Comparison of ENCODE assay signal across 8 cellular contexts in genomic region chr17:37359682-37360188, GRCh38. TPM values are rescaled to one million over a fixed set of nuclear protein-coding genes. Genes with fewer than 3 reads are reported as not detected.
A peak's percentile ranks its signal among the peaks of the same experiment; 100 is the strongest.
DNase-seq lines count a peak whose midpoint lies in the region; ATAC-seq lines count a peak whose summit lies in the region.

No MANE protein-coding gene starts in this region.

- no peak for ATAC-seq in HG02642 (IDR thresholded peaks at IDR 0.05; ENCODE audit: poor library complexity, unreplicated experiment)
- ATAC-seq in GM21529 (IDR thresholded peaks at IDR 0.05; ENCODE audit: unreplicated experiment) = no peak
- ATAC-seq in GM19023 (IDR thresholded peaks at IDR 0.05; ENCODE audit: unreplicated experiment) = no peak

- no peaks in the 10 kb centered on the region for H3K9me3 ChIP-seq in mononuclear cell (ENCODE audit: low read depth, low read length)

- H3K27ac ChIP-seq in caudate nucleus (ENCODE audit: low read depth, low read length) = peak overlapping the region; percentile 87

- peaks cover 20% of the 10 kb centered on the region for H3K4me1 ChIP-seq in mononuclear cell (ENCODE audit: insufficient read depth, low read length)

- peak; percentile 27 for DNase-seq in AG08395 (ENCODE audit: low spot score)
- no peak for DNase-seq in Jurkat, Clone E6-1 (ENCODE audit: low read depth, low spot score)
- peak in 11 of 61 donors; percentile 18 to 63 (median 37) for DNase-seq in caudate nucleus (lab: John Stamatoyannopoulos, UW)
- DNase-seq in hepatic stellate cell (ENCODE audit: low spot score) = no peak

- H3K27me3 ChIP-seq in mononuclear cell (ENCODE audit: insufficient read depth, low read length) = no peaks in the 10 kb centered on the region

- H3K4me3 ChIP-seq in Jurkat, Clone E6-1 (ENCODE audit: low read length) = peak overlapping the region; percentile 96
- peak overlapping the region; percentile 70 for H3K4me3 ChIP-seq in mononuclear cell (ENCODE audit: low read length)

RNA-seq across cellular contexts. Expression of gene C17orf78, which starts 16.1 kb away (rescaled TPM):
- not detected for polyA plus RNA-seq in Jurkat, Clone E6-1 (2012; ENCODE audit: insufficient read depth, insufficient read length)
- total RNA-seq in mononuclear cell = not detected

RNA-seq across cellular contexts. Expression of gene ACACA, which starts 46.9 kb away (rescaled TPM):
- 47.3 TPM for polyA plus RNA-seq in Jurkat, Clone E6-1 (2012; ENCODE audit: insufficient read depth, insufficient read length)
- 21.9 TPM for total RNA-seq in mononuclear cell

RNA-seq across cellular contexts. Expression of gene TADA2A, which starts 47.0 kb away (rescaled TPM):
- 39.4 TPM for polyA plus RNA-seq in Jurkat, Clone E6-1 (2012; ENCODE audit: insufficient read depth, insufficient read length)
- total RNA-seq in mononuclear cell = 12.0 TPM
